Comparison of ENCODE assay signal across 14 cellular contexts in genomic region chr3:118842147-118842863, GRCh38.
DNase-seq lines count a peak whose midpoint lies in the region; ATAC-seq and TF ChIP-seq lines count a peak whose summit lies in the region.
"Had no signal": no experiment of that assay in that cellular context is flagged by ENCODE, and none has a peak within 500 bp of the region (broad histone marks: within the 10 kb centered on the region; RNA-seq: fewer than 3 reads in every experiment).

No MANE protein-coding gene starts in this region.

- 89 to 92% methylated on average over 7 of the region's 7 CpGs for WGBS in body of pancreas, 2 donors

- H3K4me3 ChIP-seq in neural progenitor cell = no peak overlapping the region
- H3K4me3 ChIP-seq in CD8-positive, alpha-beta memory T cell (ENCODE audit: low read length) = no peak overlapping the region
- H3K4me3 ChIP-seq in body of pancreas = no peak overlapping the region
- H3K4me3 ChIP-seq: heart left ventricle, testis had no signal

- POLR2A ChIA-PET in CD8-positive, alpha-beta memory T cell (lab: Charles Lee) = no interaction called here

- H3K4me3 Mint-ChIP-seq in neural progenitor cell (no peak overlapping the region), mesothelial cell of epicardium (no peak overlapping the region)
- H3K4me3 Mint-ChIP-seq in CD8-positive, alpha-beta memory T cell = no peak overlapping the region
- H3K4me3 Mint-ChIP-seq: activated naive CD4-positive, alpha-beta T cell treated with anti-CD3 and anti-CD28 coated beads, Interleukin-2, amount 50 U/mL, for 24 hours had no signal

- TF ChIP-seq CTCF in neural progenitor cell (IDR thresholded peaks at IDR 0.05) = no peak
- TF ChIP-seq CTCF in body of pancreas (IDR thresholded peaks at IDR 0.05) = no peak
- TF ChIP-seq CTCF in mesothelial cell of epicardium (IDR thresholded peaks at IDR 0.05; ENCODE audit: unreplicated experiment) = no peak

- CTCF ChIA-PET in CD8-positive, alpha-beta memory T cell (lab: Charles Lee) = no interaction called here

- peak; percentile 22 for DNase-seq in activated CD4-positive, alpha-beta T cell treated with anti-CD3 and anti-CD28 coated beads for 48 hours
- no peak for DNase-seq in activated CD4-positive, alpha-beta T cell treated with anti-CD3 and anti-CD28 coated beads, Interleukin-2, amount 50 U/mL, for 1 hour
- DNase-seq in astrocyte of the hippocampus (ENCODE audit: low read depth, low spot score) = peak; percentile 26
- peak; percentile 26 for DNase-seq in neural progenitor cell (ENCODE audit: low spot score)
- DNase-seq in CD8-positive, alpha-beta memory T cell = no peak
- no peak for DNase-seq in body of pancreas
- no peak for DNase-seq in mesothelial cell of epicardium (ENCODE audit: low spot score in 2 of 2, unreplicated experiment in 2 of 2)
- DNase-seq: caudate nucleus, heart left ventricle, Karpas-422, NCI-H2081 treated with DMSO at 0.1 percent for 48 hours, testis had no signal

- no peak overlapping the region for H2AFZ ChIP-seq in neural progenitor cell (replicated peaks)

- no peaks in the 10 kb centered on the region for H3F3A ChIP-seq in neural progenitor cell (ENCODE audit: low read depth)

- H3K36me3 Mint-ChIP-seq in neural progenitor cell (no peaks in the 10 kb centered on the region), mesothelial cell of epicardium (no peaks in the 10 kb centered on the region)
- peaks cover 0 to 27% (median 0%) of the 10 kb centered on the region in 3 donors for H3K36me3 Mint-ChIP-seq in CD8-positive, alpha-beta memory T cell

- H3K9ac ChIP-seq in neural progenitor cell = no peak overlapping the region

- no peak for TF ChIP-seq POLR2A in body of pancreas (IDR thresholded peaks at IDR 0.05)

- H3K9me3 Mint-ChIP-seq in neural progenitor cell (peaks cover 21% of the 10 kb centered on the region), mesothelial cell of epicardium (peaks cover 55% of the 10 kb centered on the region)
- peaks cover 20 to 55% (median 45%) of the 10 kb centered on the region in 5 donors for H3K9me3 Mint-ChIP-seq in CD8-positive, alpha-beta memory T cell

- no peak overlapping the region for H3K4me2 ChIP-seq in neural progenitor cell

- H3K27ac ChIP-seq in neural progenitor cell (no peak overlapping the region), body of pancreas (no peak overlapping the region)
- no peak overlapping the region for H3K27ac ChIP-seq in CD8-positive, alpha-beta memory T cell (ENCODE audit: low read depth, low read length)
- H3K27ac ChIP-seq: heart left ventricle, testis had no signal

- no peaks in the 10 kb centered on the region for H3K27me3 Mint-ChIP-seq in neural progenitor cell (ENCODE audit: insufficient read depth, low read depth)
- H3K27me3 Mint-ChIP-seq in CD8-positive, alpha-beta memory T cell = peaks cover 7 to 10% of the 10 kb centered on the region in 2 donors
- no peaks in the 10 kb centered on the region for H3K27me3 Mint-ChIP-seq in mesothelial cell of epicardium (ENCODE audit: low read depth)

- peak; percentile 55 for ATAC-seq in HG03378 (IDR thresholded peaks at IDR 0.05; ENCODE audit: unreplicated experiment)
- no peak for ATAC-seq in body of pancreas
- ATAC-seq: heart left ventricle had no signal

- intact Hi-C loops in body of pancreas (cut with DNase I) = no loop called here

- no peaks in the 10 kb centered on the region for H4K20me1 ChIP-seq in neural progenitor cell (ENCODE audit: low read depth)

- H3K79me2 ChIP-seq in neural progenitor cell (ENCODE audit: low read depth) = no peaks in the 10 kb centered on the region

- H3K4me1 ChIP-seq in neural progenitor cell = no peaks in the 10 kb centered on the region
- H3K4me1 ChIP-seq in CD8-positive, alpha-beta memory T cell (ENCODE audit: insufficient read depth, low read length) = no peaks in the 10 kb centered on the region
- H3K4me1 ChIP-seq in body of pancreas = no peaks in the 10 kb centered on the region
- H3K4me1 ChIP-seq: heart left ventricle, testis had no signal

- H3K36me3 ChIP-seq in neural progenitor cell (no peaks in the 10 kb centered on the region), body of pancreas (replicated peaks in 1 of 2; ENCODE audit: insufficient read depth in 1 of 2, low read depth in 2 of 2) (no peaks in the 10 kb centered on the region)
- H3K36me3 ChIP-seq in CD8-positive, alpha-beta memory T cell (ENCODE audit: insufficient read depth, low read length) = no peaks in the 10 kb centered on the region
- H3K36me3 ChIP-seq: heart left ventricle had no signal

- no peaks in the 10 kb centered on the region for H3K4me1 Mint-ChIP-seq in neural progenitor cell
- peaks cover 0 to 2% (median 0%) of the 10 kb centered on the region in 3 donors for H3K4me1 Mint-ChIP-seq in CD8-positive, alpha-beta memory T cell
- no peaks in the 10 kb centered on the region for H3K4me1 Mint-ChIP-seq in mesothelial cell of epicardium
- H3K4me1 Mint-ChIP-seq: activated naive CD4-positive, alpha-beta T cell treated with anti-CD3 and anti-CD28 coated beads, Interleukin-2, amount 50 U/mL, for 24 hours had no signal

- H3K27me3 ChIP-seq in neural progenitor cell (no peaks in the 10 kb centered on the region), body of pancreas (no peaks in the 10 kb centered on the region)
- no peaks in the 10 kb centered on the region for H3K27me3 ChIP-seq in CD8-positive, alpha-beta memory T cell (ENCODE audit: insufficient read depth, low read length, poor library complexity, severe bottlenecking)
- H3K27me3 ChIP-seq: heart left ventricle, testis had no signal

- H3K9me3 ChIP-seq in neural progenitor cell (ENCODE audit: low read depth) (peaks cover 4% of the 10 kb centered on the region), body of pancreas (peaks cover 0 to 33% (median 0%) of the 10 kb centered on the region in 3 donors)
- H3K9me3 ChIP-seq in CD8-positive, alpha-beta memory T cell (ENCODE audit: low read length) = peaks cover 10% of the 10 kb centered on the region
- H3K9me3 ChIP-seq: testis had no signal

- no peak overlapping the region for H3K27ac Mint-ChIP-seq in neural progenitor cell
- H3K27ac Mint-ChIP-seq in CD8-positive, alpha-beta memory T cell = no peak overlapping the region
- no peak overlapping the region for H3K27ac Mint-ChIP-seq in mesothelial cell of epicardium
- H3K27ac Mint-ChIP-seq: activated naive CD4-positive, alpha-beta T cell treated with anti-CD3 and anti-CD28 coated beads, Interleukin-2, amount 50 U/mL, for 24 hours had no signal

Comparison
In these comparisons a context has a peak if more than half of its experiments do, and no peak if none do; other contexts are left out.
1. DNase-seq: peak in activated CD4-positive, alpha-beta T cell treated with anti-CD3 and anti-CD28 coated beads for 48 hours (single experiment), astrocyte of the hippocampus (single experiment) and neural progenitor cell (single experiment); none in activated CD4-positive, alpha-beta T cell treated with anti-CD3 and anti-CD28 coated beads, Interleukin-2, amount 50 U/mL, for 1 hour (single experiment), CD8-positive, alpha-beta memory T cell (0 of 5), body of pancreas (0 of 4) and mesothelial cell of epicardium (0 of 2).